In the genomic region with DNA sequence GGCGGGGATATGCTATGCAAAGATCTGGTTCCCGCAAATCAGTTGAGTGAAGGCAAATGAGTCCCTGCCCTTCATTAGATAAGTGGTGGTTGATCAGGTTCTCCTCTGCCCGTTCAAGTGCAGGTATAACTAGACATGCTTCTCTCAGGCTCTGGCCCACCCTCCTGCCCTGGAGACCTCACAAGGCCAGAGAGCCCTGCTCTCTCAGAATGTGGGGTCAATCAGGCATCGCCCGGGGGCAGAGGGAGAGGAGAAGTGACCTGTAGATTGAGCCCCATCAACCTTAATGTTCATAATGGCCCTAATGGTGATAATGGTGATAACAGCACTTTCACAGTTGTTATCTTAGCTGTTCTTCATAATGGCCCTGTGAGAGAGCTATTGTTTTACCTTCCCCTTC, we compare ENCODE assay signal across 25 cellular contexts.
"Had no signal": no experiment of that assay in that cellular context is flagged by ENCODE, and none has a peak within 500 bp of the region (broad histone marks: within the 10 kb centered on the region; RNA-seq: fewer than 3 reads in every experiment).

No MANE protein-coding gene starts in this region.

- H3K27me3 ChIP-seq: neutrophil, right lobe of liver, vagina had no signal

- H3K4me3 Mint-ChIP-seq: immature natural killer cell, mesothelial cell of epicardium, naive B cell, nephron progenitor cell, type B pancreatic cell had no signal

- H3K4me3 ChIP-seq: right lobe of liver, thoracic aorta, vagina had no signal

- H3K9me3 ChIP-seq: neutrophil, right lobe of liver, thoracic aorta, vagina had no signal

- H3K4me1 ChIP-seq: right lobe of liver, vagina had no signal

- H3K27ac ChIP-seq: brain microvascular endothelial cell, neutrophil, right lobe of liver, thoracic aorta, vagina had no signal

- H3K27ac Mint-ChIP-seq: immature natural killer cell, mesothelial cell of epicardium, naive B cell, progenitor cell of endocrine pancreas, type B pancreatic cell had no signal

- H3K4me1 Mint-ChIP-seq: immature natural killer cell, mesothelial cell of epicardium, naive B cell, nephron progenitor cell had no signal

- DNase-seq: activated CD4-positive, alpha-beta T cell treated with anti-CD3 and anti-CD28 coated beads for 48 hours; activated CD4-positive, alpha-beta T cell treated with anti-CD3 and anti-CD28 coated beads, Interleukin-2, amount 50 U/mL, for 48 hours; activated CD8-positive, alpha-beta memory T cell treated with anti-CD3 and anti-CD28 coated beads for 24 hours; activated gamma-delta T cell; activated naive CD4-positive, alpha-beta T cell treated with anti-CD3 and anti-CD28 coated beads, Interleukin-2, amount 50 U/mL, for 16 hours; amniotic stem cell; brain microvascular endothelial cell; caudate nucleus; foreskin fibroblast; hypothalamus; immature natural killer cell; kidney; left colon; mammary epithelial cell; naive B cell; nephron progenitor cell; stimulated activated CD4-positive, alpha-beta T cell treated with anti-CD3 and anti-CD28 coated beads, Interleukin-2, amount 100 ng/mL, for 48 hours; stimulated activated naive CD4-positive, alpha-beta T cell treated with Interleukin-2 at 50 U/mL for 16 hours had no signal

- H3K36me3 ChIP-seq: brain microvascular endothelial cell, neutrophil, right lobe of liver, thoracic aorta, vagina had no signal

- H3K36me3 Mint-ChIP-seq: immature natural killer cell, mesothelial cell of epicardium, type B pancreatic cell had no signal

- H3K9me3 Mint-ChIP-seq: immature natural killer cell, mesothelial cell of epicardium, type B pancreatic cell had no signal

- ATAC-seq: left colon had no signal
